14 cellular contexts compared by ENCODE assay signal in the genomic region with DNA sequence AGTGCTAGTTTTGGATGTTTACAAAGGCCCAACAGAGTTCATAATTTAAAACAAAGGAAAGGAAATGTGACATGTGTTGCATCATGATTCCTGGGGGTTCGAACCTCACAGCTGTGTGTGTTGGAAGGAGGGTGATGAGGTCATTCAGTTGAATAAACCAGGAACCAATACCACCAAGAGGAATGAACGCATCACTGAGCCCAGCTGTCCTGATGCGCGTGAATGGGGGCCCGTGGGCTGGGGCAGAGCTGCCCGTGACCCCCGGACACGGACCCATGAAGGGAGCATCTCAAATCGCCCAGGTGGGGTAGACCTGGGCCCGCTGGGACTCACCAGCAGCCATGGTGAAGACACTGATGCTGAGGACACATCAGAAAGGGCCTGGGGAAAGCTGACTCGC. TPM values are rescaled to one million over a fixed set of nuclear protein-coding genes. Genes with fewer than 3 reads are reported as not detected.
A peak's percentile ranks its signal among the peaks of the same experiment; 100 is the strongest.
DNase-seq lines count a peak whose midpoint lies in the region; ATAC-seq, FAIRE-seq and TF ChIP-seq lines count a peak whose summit lies in the region.
"Had no signal": no experiment of that assay in that cellular context is flagged by ENCODE, and none has a peak within 500 bp of the region (broad histone marks: within the 10 kb centered on the region; RNA-seq: fewer than 3 reads in every experiment).

No MANE protein-coding gene starts in this region.

- peaks cover 0 to 2% (median 0%) of the 10 kb centered on the region in 3 donors for H3K9me3 Mint-ChIP-seq in IgD-negative memory B cell
- peaks cover 20% of the 10 kb centered on the region in 2 experiments for H3K9me3 Mint-ChIP-seq in H9
- no peaks in the 10 kb centered on the region for H3K9me3 Mint-ChIP-seq in activated T-helper 1 cell treated with anti-CD3 and anti-CD28 coated beads, Interleukin-12 subunit alpha, Interleukin-12 subunit beta, Interleukin-2, Interleukin-4 antibody, amounts not matched to agents 30 ng/mL and 10 ng/mL and 1 ng/mL, durations not matched to agents 14 hours and 24 hours and 36 hours

- H3K27me3 ChIP-seq in endothelial cell of umbilical vein (ENCODE audit: control insufficient read depth in 2 of 2, insufficient read depth in 2 of 2, low read length in 2 of 2), result no peaks in the 10 kb centered on the region
- H3K27me3 ChIP-seq in H9 (ENCODE audit: insufficient read depth, low read length), result no peaks in the 10 kb centered on the region

- no peak overlapping the region for H3T11ph ChIP-seq in H9 (ENCODE audit: low read length)

- H3K9me3 ChIP-seq in endothelial cell of umbilical vein (replicated peaks; ENCODE audit: control insufficient read depth, insufficient read depth, low read length), result no peaks in the 10 kb centered on the region
- H3K9me3 ChIP-seq in H9 (ENCODE audit: control insufficient read depth, low read depth, low read length), result no peaks in the 10 kb centered on the region

- intact Hi-C loops in endothelial cell of umbilical vein (cut with micrococcal nuclease) (no loop called here), cardiac septum (cut with DNase I) (no loop called here)
- intact Hi-C loops in activated T-helper 1 cell treated with anti-CD3 and anti-CD28 coated beads, Interleukin-12 subunit alpha, Interleukin-12 subunit beta, Interleukin-2, Interleukin-4 antibody, amounts not matched to agents 30 ng/mL and 10 ng/mL and 1 ng/mL, durations not matched to agents 14 hours and 24 hours and 36 hours (cut with micrococcal nuclease), result no loop called here

- DNase-seq in GF-D8 (lab: John Stamatoyannopoulos, UW), result peak; percentile 39
- no peak for DNase-seq in endothelial cell of umbilical vein (ENCODE audit: low read depth, low spot score)
- no peak for DNase-seq in H9
- DNase-seq in activated T-helper 1 cell treated with anti-CD3 and anti-CD28 coated beads, Interleukin-12 subunit alpha, Interleukin-12 subunit beta, Interleukin-2, Interleukin-4 antibody, amounts not matched to agents 30 ng/mL and 10 ng/mL and 1 ng/mL, durations not matched to agents 14 hours and 24 hours and 36 hours (ENCODE audit: low spot score), result no peak
- no peak for DNase-seq in cardiac septum (ENCODE audit: low spot score)
- DNase-seq: DND-41, kidney, NCI-H1436 had no signal

- H3K79me2 ChIP-seq in endothelial cell of umbilical vein (ENCODE audit: control insufficient read depth, insufficient read depth, low read length), result no peaks in the 10 kb centered on the region
- H3K79me2 ChIP-seq in H9 (ENCODE audit: insufficient read depth, low read length), result no peaks in the 10 kb centered on the region

- no peak overlapping the region for H3K4ac ChIP-seq in H9 (ENCODE audit: low read depth, low read length)

- CTCF ChIA-PET in endothelial cell of umbilical vein (lab: Charles Lee), result interaction anchor here (0.9 to 1.0 kb wide), 2 partner anchors 9 to 40 kb away, joined by 4 read pairs; no protein-coding TSS in a partner anchor

- no peak overlapping the region for H2BK5ac ChIP-seq in H9 (ENCODE audit: insufficient read length, low read length)

- H3K4me3 ChIP-seq in endothelial cell of umbilical vein (replicated peaks in 1 of 3; ENCODE audit: insufficient read depth in 1 of 3, low read depth in 1 of 3, low read length in 3 of 3), result no peak overlapping the region
- H3K4me3 ChIP-seq: skin epidermis had no signal

- no peak overlapping the region for H2BK120ac ChIP-seq in H9 (ENCODE audit: low read depth, low read length, poor library complexity, severe bottlenecking)

- H3K23ac ChIP-seq in H9 (ENCODE audit: insufficient read length, low read depth, low read length), result no peak overlapping the region

- H3K27me3 Mint-ChIP-seq in IgD-negative memory B cell (peaks cover 28% of the 10 kb centered on the region), H9 (ENCODE audit: low read depth) (no peaks in the 10 kb centered on the region)
- peaks cover 1% of the 10 kb centered on the region for H3K27me3 Mint-ChIP-seq in activated T-helper 1 cell treated with anti-CD3 and anti-CD28 coated beads, Interleukin-12 subunit alpha, Interleukin-12 subunit beta, Interleukin-2, Interleukin-4 antibody, amounts not matched to agents 30 ng/mL and 10 ng/mL and 1 ng/mL, durations not matched to agents 14 hours and 24 hours and 36 hours (ENCODE audit: insufficient read depth)

- H3K9ac ChIP-seq in endothelial cell of umbilical vein (replicated peaks; ENCODE audit: extremely low read depth, insufficient read depth, low read length) (no peak overlapping the region), H9 (ENCODE audit: extremely low read depth, insufficient read length, low read length) (no peak overlapping the region)

- H3K4me2 ChIP-seq in endothelial cell of umbilical vein (ENCODE audit: insufficient read depth, low read length) (no peak overlapping the region), H9 (ENCODE audit: insufficient read depth, insufficient read length, low read length) (no peak overlapping the region)

- H3K9me1 ChIP-seq in endothelial cell of umbilical vein (replicated peaks; ENCODE audit: control insufficient read depth, extremely low read depth, insufficient read depth, low read length), result no peaks in the 10 kb centered on the region

- no peak overlapping the region for H3K18ac ChIP-seq in H9 (ENCODE audit: insufficient read length, low read depth, low read length)

- FAIRE-seq in endothelial cell of umbilical vein (lab: Jason Lieb, UNC), result peak; percentile 24
- FAIRE-seq: kidney, urothelium cell line had no signal

- H3K14ac ChIP-seq in H9 (ENCODE audit: insufficient read depth, low read length), result no peak overlapping the region

- no peak overlapping the region for H2AK5ac ChIP-seq in H9 (ENCODE audit: insufficient read length, low read length)

- H4K5ac ChIP-seq in H9 (ENCODE audit: insufficient read length, low read depth, low read length), result no peak overlapping the region

- no peaks in the 10 kb centered on the region for H3K23me2 ChIP-seq in H9 (ENCODE audit: insufficient read length, low read depth, low read length, poor library complexity, severe bottlenecking)

- H3K36me3 ChIP-seq in endothelial cell of umbilical vein (ENCODE audit: control insufficient read depth in 2 of 2, extremely low read depth in 1 of 2, insufficient read depth in 2 of 2, low read length in 2 of 2), result no peaks in the 10 kb centered on the region

- POLR2A ChIA-PET in endothelial cell of umbilical vein (lab: Charles Lee), result interaction anchor here (0.7 kb wide), 1 partner anchor 31 kb away, joined by 4 read pairs; no protein-coding TSS in a partner anchor

- dilution Hi-C loops in endothelial cell of umbilical vein (cut with MboI; ENCODE audit: extremely low pct_ligation_motif_present, low sequenced_read_pairs), result no loop called here

- H2BK12ac ChIP-seq in H9 (ENCODE audit: insufficient read length, low read depth, low read length), result no peak overlapping the region

- H2BK15ac ChIP-seq in H9 (ENCODE audit: low read depth, low read length), result no peak overlapping the region

- no peak overlapping the region for H2BK20ac ChIP-seq in H9 (ENCODE audit: low read depth, low read length, poor library complexity, severe bottlenecking)

- TF ChIP-seq POLR2A in endothelial cell of umbilical vein (IDR thresholded peaks at IDR 0.05; ENCODE audit: low read depth, low read length), result no peak

- TF ChIP-seq CTCF in endothelial cell of umbilical vein (IDR thresholded peaks at IDR 0.05; ENCODE audit: extremely low read depth in 1 of 2, insufficient read depth in 1 of 2, low read depth in 1 of 2, low read length in 2 of 2), result no peak
- no peak for TF ChIP-seq CTCF in H9 (conservative IDR thresholded peaks at IDR 0.05)

- no CpG with 5 or more reads among the region's 11 CpGs for WGBS in H9 (ENCODE audit: extremely low coverage, insufficient read length, low lambda C conversion rate)

- peak overlapping the region; percentile 75 to 97 (median 83) for H3K27ac Mint-ChIP-seq in IgD-negative memory B cell
- H3K27ac Mint-ChIP-seq in H9, result peak overlapping the region in 1 of 3 experiments; percentile 74; a peak in 1 of 7 replicates
- no peak overlapping the region for H3K27ac Mint-ChIP-seq in activated T-helper 1 cell treated with anti-CD3 and anti-CD28 coated beads, Interleukin-12 subunit alpha, Interleukin-12 subunit beta, Interleukin-2, Interleukin-4 antibody, amounts not matched to agents 30 ng/mL and 10 ng/mL and 1 ng/mL, durations not matched to agents 14 hours and 24 hours and 36 hours

- H4K20me1 ChIP-seq in endothelial cell of umbilical vein (replicated peaks; ENCODE audit: control insufficient read depth, extremely low read depth, insufficient read depth, low read length), result no peaks in the 10 kb centered on the region
- no peaks in the 10 kb centered on the region for H4K20me1 ChIP-seq in H9 (ENCODE audit: control insufficient read depth, insufficient read depth, insufficient read length)

- H4K8ac ChIP-seq in H9 (replicated peaks; ENCODE audit: insufficient read length, low read depth, low read length), result no peak overlapping the region

- no TSS peak for BruUV-seq in endothelial cell of umbilical vein (replicated peaks; lab: Mats Ljungman, UMichigan)

- H3K27ac ChIP-seq in endothelial cell of umbilical vein (ENCODE audit: insufficient read depth, low read depth, low read length), result no peak overlapping the region
- no peak overlapping the region for H3K27ac ChIP-seq in H9 (ENCODE audit: insufficient read length, low read depth, low read length)
- H3K27ac ChIP-seq: skin epidermis had no signal

- peak overlapping the region in 3 of 4 donors; percentile 22 to 86 (median 64) for H3K4me3 Mint-ChIP-seq in IgD-negative memory B cell
- no peak overlapping the region for H3K4me3 Mint-ChIP-seq in H9
- H3K4me3 Mint-ChIP-seq in activated T-helper 1 cell treated with anti-CD3 and anti-CD28 coated beads, Interleukin-12 subunit alpha, Interleukin-12 subunit beta, Interleukin-2, Interleukin-4 antibody, amounts not matched to agents 30 ng/mL and 10 ng/mL and 1 ng/mL, durations not matched to agents 14 hours and 24 hours and 36 hours, result no peak overlapping the region

- H3K4me1 ChIP-seq in endothelial cell of umbilical vein (ENCODE audit: control insufficient read depth, extremely low read depth, insufficient read depth, low read length) (no peaks in the 10 kb centered on the region), H9 (ENCODE audit: insufficient read depth, low read length) (no peaks in the 10 kb centered on the region)

- H3K4me1 Mint-ChIP-seq in IgD-negative memory B cell (peaks cover 10 to 13% (median 12%) of the 10 kb centered on the region in 3 donors), H9 (no peaks in the 10 kb centered on the region)
- H3K4me1 Mint-ChIP-seq in activated T-helper 1 cell treated with anti-CD3 and anti-CD28 coated beads, Interleukin-12 subunit alpha, Interleukin-12 subunit beta, Interleukin-2, Interleukin-4 antibody, amounts not matched to agents 30 ng/mL and 10 ng/mL and 1 ng/mL, durations not matched to agents 14 hours and 24 hours and 36 hours (ENCODE audit: low read depth), result no peaks in the 10 kb centered on the region

- ATAC-seq in GM21723 (IDR thresholded peaks at IDR 0.05; ENCODE audit: unreplicated experiment) (peak; percentile 73), HG03025 (IDR thresholded peaks at IDR 0.05; ENCODE audit: low FRiP score, unreplicated experiment) (no peak)
- ATAC-seq: SK-N-SH treated with all-trans-retinoic acid at 6 μM for 48 hours had no signal

- H3K36me3 Mint-ChIP-seq in IgD-negative memory B cell, result no peaks in the 10 kb centered on the region
- peaks cover 36 to 71% (median 69%) of the 10 kb centered on the region in 3 experiments for H3K36me3 Mint-ChIP-seq in H9 (ENCODE audit: insufficient read depth in 1 of 3, low read depth in 3 of 3)
- no peaks in the 10 kb centered on the region for H3K36me3 Mint-ChIP-seq in activated T-helper 1 cell treated with anti-CD3 and anti-CD28 coated beads, Interleukin-12 subunit alpha, Interleukin-12 subunit beta, Interleukin-2, Interleukin-4 antibody, amounts not matched to agents 30 ng/mL and 10 ng/mL and 1 ng/mL, durations not matched to agents 14 hours and 24 hours and 36 hours (ENCODE audit: low read depth)

- no peak overlapping the region for H4K91ac ChIP-seq in H9 (ENCODE audit: insufficient read length, low read depth, low read length)

- H3K79me1 ChIP-seq in H9 (ENCODE audit: insufficient read depth, low read depth, low read length, poor library complexity, severe bottlenecking), result no peaks in the 10 kb centered on the region

- H3K56ac ChIP-seq in H9 (ENCODE audit: insufficient read length, low read depth, low read length), result no peak overlapping the region

- H2AFZ ChIP-seq in endothelial cell of umbilical vein (ENCODE audit: low read depth, low read length) (no peak overlapping the region), H9 (ENCODE audit: low read length) (no peak overlapping the region)

RNA-seq across cellular contexts. Expression of gene BRI3, which starts 33.0 kb away (rescaled TPM):
- 16.6 TPM for polyA plus RNA-seq in IgD-negative memory B cell
- total RNA-seq in endothelial cell of umbilical vein, result 284 and 317 TPM in 2 replicates
- 214 and 223 TPM in 2 replicates for polyA plus RNA-seq in endothelial cell of umbilical vein
- polyA plus RNA-seq in endothelial cell of umbilical vein (2011; cell fraction: cytosol; rRNA removed), result 168 and 172 TPM in 2 replicates
- 57.3 and 67.5 TPM in 2 replicates for polyA plus RNA-seq in endothelial cell of umbilical vein (2011; cell fraction: nucleus; rRNA removed)
- 224 and 245 TPM in 2 replicates for polyA plus RNA-seq in endothelial cell of umbilical vein (2012)
- polyA minus RNA-seq in endothelial cell of umbilical vein, result 93.6 and 113 TPM in 2 replicates
- 39.4 TPM for polyA minus RNA-seq in endothelial cell of umbilical vein (2011; cell fraction: cytosol; rRNA and poly(A)+ RNA removed)
- polyA minus RNA-seq in endothelial cell of umbilical vein (2011; cell fraction: nucleus; rRNA and poly(A)+ RNA removed), result 41.2 and 44.6 TPM in 2 replicates
- 99.7 and 102 TPM in 2 replicates for total RNA-seq in H9 (2021)
- total RNA-seq in activated T-helper 1 cell treated with anti-CD3 and anti-CD28 coated beads, Interleukin-12 subunit alpha, Interleukin-12 subunit beta, Interleukin-2, Interleukin-4 antibody, amounts not matched to agents 30 ng/mL and 10 ng/mL and 1 ng/mL, durations not matched to agents 14 hours and 24 hours and 36 hours, result 67.1 and 68.3 TPM in 2 replicates
- 162 TPM for total RNA-seq in cardiac septum

Comparison
In these comparisons a context has a peak if more than half of its experiments do, and no peak if none do; other contexts are left out.
1. H3K4me3 Mint-ChIP-seq: peak in IgD-negative memory B cell (3 of 4); none in H9 (0 of 2) and activated T-helper 1 cell treated with anti-CD3 and anti-CD28 coated beads, Interleukin-12 subunit alpha, Interleukin-12 subunit beta, Interleukin-2, Interleukin-4 antibody, amounts not matched to agents 30 ng/mL and 10 ng/mL and 1 ng/mL, durations not matched to agents 14 hours and 24 hours and 36 hours (single experiment).